8 cellular contexts compared by ENCODE assay signal in genomic region chr11:113305440-113306336, GRCh38. TPM values are rescaled to one million over a fixed set of nuclear protein-coding genes. Genes with fewer than 3 reads are reported as not detected.
DNase-seq lines count a peak whose midpoint lies in the region; ATAC-seq and TF ChIP-seq lines count a peak whose summit lies in the region.

No MANE protein-coding gene starts in this region.

- no peak overlapping the region for H3K9ac ChIP-seq in PC-3 (ENCODE audit: low read length)

- no peak overlapping the region for H3K4me2 ChIP-seq in PC-3 (ENCODE audit: low read length)

- CTCF ChIA-PET in PC-3 (lab: Charles Lee) = no interaction called here

- H3K4me3 Mint-ChIP-seq in activated T-helper 1 cell treated with anti-CD3 and anti-CD28 coated beads, Interleukin-12 subunit alpha, Interleukin-12 subunit beta, Interleukin-2, Interleukin-4 antibody, amounts not matched to agents 30 ng/mL and 10 ng/mL and 1 ng/mL, durations not matched to agents 14 hours and 24 hours and 36 hours = no peak overlapping the region

- no peak for TF ChIP-seq POLR2A in thyroid gland (IDR thresholded peaks at IDR 0.05)

- H3K4me1 ChIP-seq in PC-3 (ENCODE audit: insufficient read depth, low read length) (0 out of 2 replicates have a peak, but pooled peaks cover 4% of the 10 kb centered on the region), thyroid gland (no peaks in the 10 kb centered on the region)

- BruUV-seq in PC-3 (replicated peaks; lab: Mats Ljungman, UMichigan) = no TSS peak

- H3K9me2 ChIP-seq in PC-3 (replicated peaks; ENCODE audit: low read length) = no peaks in the 10 kb centered on the region

- no peaks in the 10 kb centered on the region for H4K20me1 ChIP-seq in PC-3 (ENCODE audit: low read length)

- ATAC-seq in GM18909 (IDR thresholded peaks at IDR 0.05; ENCODE audit: poor library complexity, unreplicated experiment) = peak; percentile 77
- ATAC-seq in PC-3 = peak; percentile 100
- ATAC-seq in omental fat pad (ENCODE audit: low FRiP score) = peak; percentile 78

- H2AFZ ChIP-seq in PC-3 (ENCODE audit: low read length) = no peak overlapping the region

- no peaks in the 10 kb centered on the region for H3K36me3 Mint-ChIP-seq in activated T-helper 1 cell treated with anti-CD3 and anti-CD28 coated beads, Interleukin-12 subunit alpha, Interleukin-12 subunit beta, Interleukin-2, Interleukin-4 antibody, amounts not matched to agents 30 ng/mL and 10 ng/mL and 1 ng/mL, durations not matched to agents 14 hours and 24 hours and 36 hours (ENCODE audit: low read depth)

- TF ChIP-seq CTCF in PC-3 (conservative IDR thresholded peaks at IDR 0.05; ENCODE audit: low read depth, low read length) (peak; percentile 99), fibroblast of villous mesenchyme (IDR thresholded peaks at IDR 0.05; ENCODE audit: insufficient read depth, low read depth, low read length) (peak; percentile 98), omental fat pad (IDR thresholded peaks at IDR 0.05) (peak in 2 of 3 donors; percentile 34 to 42), thyroid gland (IDR thresholded peaks at IDR 0.05) (peak; percentile 67 to 96 (median 90))

- peaks cover 16% of the 10 kb centered on the region for H3K27me3 Mint-ChIP-seq in activated T-helper 1 cell treated with anti-CD3 and anti-CD28 coated beads, Interleukin-12 subunit alpha, Interleukin-12 subunit beta, Interleukin-2, Interleukin-4 antibody, amounts not matched to agents 30 ng/mL and 10 ng/mL and 1 ng/mL, durations not matched to agents 14 hours and 24 hours and 36 hours (ENCODE audit: insufficient read depth)

- intact Hi-C loops in PC-3 (cut with micrococcal nuclease) (loop anchor here (1.0 to 5.0 kb wide), 5 partner anchors 189 to 957 kb away; no protein-coding TSS in a partner anchor), thyroid gland (cut with DNase I) (loop anchor here (2.0 kb wide), 1 partner anchor 227 kb away; no protein-coding TSS in a partner anchor)
- intact Hi-C loops in activated T-helper 1 cell treated with anti-CD3 and anti-CD28 coated beads, Interleukin-12 subunit alpha, Interleukin-12 subunit beta, Interleukin-2, Interleukin-4 antibody, amounts not matched to agents 30 ng/mL and 10 ng/mL and 1 ng/mL, durations not matched to agents 14 hours and 24 hours and 36 hours (cut with micrococcal nuclease) = loop anchor here (1.0 to 10.0 kb wide), 5 partner anchors 227 to 959 kb away; partner anchors contain the start of gene ZW10

- no peak overlapping the region for H3K27ac ChIP-seq in PC-3 (ENCODE audit: low read length)
- H3K27ac ChIP-seq in thyroid gland = no peak overlapping the region

- DNase-seq in AML-193 (lab: John Stamatoyannopoulos, UW) = peak; percentile 25 to 37
- DNase-seq in HPDE6-E6E7 (ENCODE audit: extremely low spot score) = peak; percentile 78
- DNase-seq in PC-3 = peak; percentile 90
- peak; percentile 51 for DNase-seq in activated T-helper 1 cell treated with anti-CD3 and anti-CD28 coated beads, Interleukin-12 subunit alpha, Interleukin-12 subunit beta, Interleukin-2, Interleukin-4 antibody, amounts not matched to agents 30 ng/mL and 10 ng/mL and 1 ng/mL, durations not matched to agents 14 hours and 24 hours and 36 hours (ENCODE audit: low spot score)
- peak; percentile 58 for DNase-seq in fibroblast of villous mesenchyme (ENCODE audit: low read depth)
- peak; percentile 49 for DNase-seq in omental fat pad (ENCODE audit: low spot score)
- DNase-seq in thyroid gland = peak; percentile 78 to 87

- POLR2A ChIA-PET in PC-3 (lab: Charles Lee; ENCODE audit: unreplicated experiment) = no interaction called here

- H3K36me3 ChIP-seq in PC-3 (ENCODE audit: low read depth, low read length) = no peaks in the 10 kb centered on the region
- no peaks in the 10 kb centered on the region for H3K36me3 ChIP-seq in thyroid gland

- H3K4me1 Mint-ChIP-seq in activated T-helper 1 cell treated with anti-CD3 and anti-CD28 coated beads, Interleukin-12 subunit alpha, Interleukin-12 subunit beta, Interleukin-2, Interleukin-4 antibody, amounts not matched to agents 30 ng/mL and 10 ng/mL and 1 ng/mL, durations not matched to agents 14 hours and 24 hours and 36 hours (ENCODE audit: low read depth) = no peaks in the 10 kb centered on the region

- H3K79me2 ChIP-seq in PC-3 (ENCODE audit: low read length) = no peaks in the 10 kb centered on the region

- H3K27me3 ChIP-seq in PC-3 (ENCODE audit: low read length) = peaks cover 3% of the 10 kb centered on the region; the same call in 1 of the 2 replicates
- no peaks in the 10 kb centered on the region for H3K27me3 ChIP-seq in thyroid gland

- H3K9me3 ChIP-seq in PC-3 (ENCODE audit: low read length) (no peaks in the 10 kb centered on the region), thyroid gland (no peaks in the 10 kb centered on the region)

- H3K27ac Mint-ChIP-seq in activated T-helper 1 cell treated with anti-CD3 and anti-CD28 coated beads, Interleukin-12 subunit alpha, Interleukin-12 subunit beta, Interleukin-2, Interleukin-4 antibody, amounts not matched to agents 30 ng/mL and 10 ng/mL and 1 ng/mL, durations not matched to agents 14 hours and 24 hours and 36 hours = no peak overlapping the region

- no peaks in the 10 kb centered on the region for H3K9me3 Mint-ChIP-seq in activated T-helper 1 cell treated with anti-CD3 and anti-CD28 coated beads, Interleukin-12 subunit alpha, Interleukin-12 subunit beta, Interleukin-2, Interleukin-4 antibody, amounts not matched to agents 30 ng/mL and 10 ng/mL and 1 ng/mL, durations not matched to agents 14 hours and 24 hours and 36 hours

- H3K4me3 ChIP-seq in PC-3 (ENCODE audit: low read length) (no peak overlapping the region), fibroblast of villous mesenchyme (ENCODE audit: low read depth, low read length) (no peak overlapping the region), thyroid gland (replicated peaks in 1 of 3) (no peak overlapping the region)

- WGBS in thyroid gland, 2 donors = 44 to 45% methylated on average over 12 of the region's 12 CpGs

- no peaks in the 10 kb centered on the region for H3F3A ChIP-seq in PC-3 (ENCODE audit: low read length, unreplicated experiment)

RNA-seq across cellular contexts. Expression of gene TTC12, which starts 8.7 kb away (rescaled TPM):
- total RNA-seq in PC-3 (2014; rRNA removed) (13.1 and 20.9 TPM in 2 replicates), fibroblast of villous mesenchyme (16.0 and 21.9 TPM in 2 replicates), omental fat pad (10 to 100 TPM in 1 of 4 donors, 1 to 10 TPM in 3; 4.4 to 19.1 (median 7.0) TPM), thyroid gland (10 to 100 TPM; 30.8 to 45.6 (median 36.8) TPM)
- total RNA-seq in activated T-helper 1 cell treated with anti-CD3 and anti-CD28 coated beads, Interleukin-12 subunit alpha, Interleukin-12 subunit beta, Interleukin-2, Interleukin-4 antibody, amounts not matched to agents 30 ng/mL and 10 ng/mL and 1 ng/mL, durations not matched to agents 14 hours and 24 hours and 36 hours = 7.4 and 8.5 TPM in 2 replicates

Comparison
In these comparisons a context has a peak if more than half of its experiments do, and no peak if none do; other contexts are left out.
1. DNase-seq: peak in every context shown above with its lines; median percentile 90 in PC-3; 82 in thyroid gland; 78 in HPDE6-E6E7; 58 in fibroblast of villous mesenchyme; 51 in activated T-helper 1 cell treated with anti-CD3 and anti-CD28 coated beads, Interleukin-12 subunit alpha, Interleukin-12 subunit beta, Interleukin-2, Interleukin-4 antibody, amounts not matched to agents 30 ng/mL and 10 ng/mL and 1 ng/mL, durations not matched to agents 14 hours and 24 hours and 36 hours; 49 in omental fat pad; 31 in AML-193.
2. CTCF ChIP-seq: peak in every context shown above with its lines; median percentile 99 in PC-3; 98 in fibroblast of villous mesenchyme; 90 in thyroid gland; 38 in omental fat pad.